In the genomic region with DNA sequence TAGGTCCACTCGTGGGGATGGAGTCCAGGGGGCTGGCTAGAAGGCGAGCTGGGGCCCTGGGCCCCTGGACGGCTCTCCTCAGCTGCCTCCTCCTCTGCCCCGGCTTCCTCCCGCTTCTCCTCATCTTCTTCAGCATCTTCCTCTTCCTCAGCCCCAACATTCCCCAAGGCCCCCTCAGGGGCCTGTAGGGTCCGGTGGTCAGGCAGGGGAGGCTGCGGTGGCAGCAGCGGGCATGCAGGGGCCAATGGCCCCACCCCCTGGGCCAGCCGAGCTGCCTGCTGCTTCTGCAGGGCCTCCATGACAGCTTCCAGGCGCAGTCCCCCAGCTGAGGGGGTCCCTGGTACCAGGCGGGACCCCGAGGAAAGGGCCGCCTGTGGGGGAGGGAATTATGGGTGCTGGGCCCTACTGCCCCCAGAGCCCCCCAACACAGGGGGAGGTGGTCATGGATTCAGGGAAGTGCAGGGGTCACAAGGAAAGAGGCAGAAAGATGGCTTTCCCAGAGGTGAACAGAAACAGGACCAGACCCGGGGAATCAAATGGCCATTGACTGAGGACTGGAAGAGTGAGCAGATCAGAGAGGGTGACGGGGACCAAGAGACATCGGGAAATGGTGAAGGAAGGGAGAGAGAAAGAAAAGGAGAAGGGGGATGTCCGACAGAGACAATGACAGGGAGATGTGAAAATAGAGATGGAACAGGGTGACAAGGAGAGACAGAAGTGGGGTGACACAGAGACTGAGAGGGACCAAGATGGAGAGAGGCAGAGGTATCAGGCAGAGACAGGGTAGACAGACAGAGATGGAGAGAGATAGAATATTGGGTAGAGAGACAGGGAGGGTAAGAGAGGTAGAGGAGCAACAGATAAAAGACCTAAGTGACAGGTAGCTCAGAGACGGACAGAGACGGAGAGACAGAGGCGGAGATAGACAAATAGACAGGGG, we compare ENCODE assay signal across 9 cellular contexts. TPM values are rescaled to one million over a fixed set of nuclear protein-coding genes. Genes with fewer than 3 reads are reported as not detected.
A peak's percentile ranks its signal among the peaks of the same experiment; 100 is the strongest.
DNase-seq lines count a peak whose midpoint lies in the region; ATAC-seq and TF ChIP-seq lines count a peak whose summit lies in the region.
"Had no signal": no experiment of that assay in that cellular context is flagged by ENCODE, and none has a peak within 500 bp of the region (broad histone marks: within the 10 kb centered on the region; RNA-seq: fewer than 3 reads in every experiment).

No MANE protein-coding gene starts in this region.

- intact Hi-C loops in tibial artery (cut with DNase I; ENCODE audit: low total_unique reads) (no loop called here), A673 (cut with micrococcal nuclease; ENCODE audit: unreplicated experiment) (no loop called here)

- no peaks in the 10 kb centered on the region for H3K36me3 Mint-ChIP-seq in endodermal cell (ENCODE audit: low read depth)

- H3K36me3 ChIP-seq in DOHH2 (ENCODE audit: control insufficient read depth, low read length) (no peaks in the 10 kb centered on the region), RWPE2 (ENCODE audit: low read depth) (no peaks in the 10 kb centered on the region), endodermal cell (ENCODE audit: control insufficient read depth, insufficient read depth, low read length) (no peaks in the 10 kb centered on the region), neuron (ENCODE audit: insufficient read depth, low read length) (no peaks in the 10 kb centered on the region), tibial artery (no peaks in the 10 kb centered on the region), A673 (ENCODE audit: insufficient read depth, low read length, poor library complexity, severe bottlenecking) (no peaks in the 10 kb centered on the region)

- H3K27me3 ChIP-seq in DOHH2 (ENCODE audit: control insufficient read depth, low read length) (peaks cover 65% of the 10 kb centered on the region), RWPE2 (ENCODE audit: insufficient read depth, poor library complexity, severe bottlenecking) (peaks cover 54% of the 10 kb centered on the region), endodermal cell (ENCODE audit: control insufficient read depth, insufficient read depth, low read length, poor library complexity, severe bottlenecking) (peaks cover 71% of the 10 kb centered on the region), neuron (ENCODE audit: insufficient read depth, low read length) (peaks cover 66% of the 10 kb centered on the region), tibial artery (peaks cover 10 to 79% of the 10 kb centered on the region in 2 donors), A673 (replicated peaks; ENCODE audit: insufficient read depth, low read depth, low read length, poor library complexity) (peaks cover 74% of the 10 kb centered on the region)

- no TSS peak for BruUV-seq in A673 (replicated peaks; lab: Mats Ljungman, UMichigan)

- peak overlapping the region; percentile 56 for H3K4me3 Mint-ChIP-seq in endodermal cell

- peaks cover 92% of the 10 kb centered on the region for H3K27me3 Mint-ChIP-seq in endodermal cell (ENCODE audit: insufficient read depth)

- H3K4me3 ChIP-seq in DOHH2 (ENCODE audit: low read length), result peak overlapping the region; percentile 45
- H3K4me3 ChIP-seq in RWPE2 (ENCODE audit: severe bottlenecking), result peak overlapping the region; percentile 20
- peak overlapping the region; percentile 69 for H3K4me3 ChIP-seq in endodermal cell (ENCODE audit: low read length)
- peak overlapping the region; percentile 21 for H3K4me3 ChIP-seq in neuron (ENCODE audit: low read length)
- peak overlapping the region in 1 of 2 donors; percentile 54 for H3K4me3 ChIP-seq in tibial artery
- H3K4me3 ChIP-seq in A673 (ENCODE audit: low read depth, low read length, poor library complexity, severe bottlenecking), result no peak overlapping the region

- H3K4me1 Mint-ChIP-seq in endodermal cell, result peaks cover 24% of the 10 kb centered on the region

- no peaks in the 10 kb centered on the region for H3K9me3 ChIP-seq in DOHH2 (ENCODE audit: control insufficient read depth, insufficient read depth, low read length)
- no peaks in the 10 kb centered on the region for H3K9me3 ChIP-seq in RWPE2 (ENCODE audit: severe bottlenecking)
- H3K9me3 ChIP-seq in endodermal cell (ENCODE audit: control insufficient read depth, low read length), result no peaks in the 10 kb centered on the region
- H3K9me3 ChIP-seq in neuron (ENCODE audit: low read length), result peaks cover 2% of the 10 kb centered on the region
- no peaks in the 10 kb centered on the region for H3K9me3 ChIP-seq in tibial artery
- H3K9me3 ChIP-seq in A673 (ENCODE audit: low read depth, low read length, poor library complexity, severe bottlenecking), result no peaks in the 10 kb centered on the region

- no peaks in the 10 kb centered on the region for H3K9me3 Mint-ChIP-seq in endodermal cell

- H3K4me1 ChIP-seq in DOHH2 (ENCODE audit: control insufficient read depth, low read length) (peaks cover 13% of the 10 kb centered on the region), RWPE2 (ENCODE audit: insufficient read depth, poor library complexity, severe bottlenecking) (peaks cover 2% of the 10 kb centered on the region), endodermal cell (ENCODE audit: control insufficient read depth, insufficient read depth, low read length) (peaks cover 7% of the 10 kb centered on the region), neuron (ENCODE audit: insufficient read depth, low read length) (peaks cover 12% of the 10 kb centered on the region), tibial artery (peaks cover 0 to 28% (median 23%) of the 10 kb centered on the region in 4 donors), A673 (ENCODE audit: insufficient read depth, low read length, poor library complexity, severe bottlenecking) (peaks cover 7% of the 10 kb centered on the region)

- H3K79me2 ChIP-seq in DOHH2 (ENCODE audit: control insufficient read depth, low read length), result no peaks in the 10 kb centered on the region

- H3K4me2 ChIP-seq in DOHH2 (ENCODE audit: low read length), result peak overlapping the region; percentile 57

- H3K27ac ChIP-seq in DOHH2 (ENCODE audit: low read depth, low read length) (no peak overlapping the region), RWPE2 (ENCODE audit: poor library complexity, severe bottlenecking) (no peak overlapping the region), endodermal cell (ENCODE audit: low read depth, low read length) (no peak overlapping the region), tibial artery (no peak overlapping the region), A673 (ENCODE audit: low read depth, low read length, poor library complexity, severe bottlenecking) (no peak overlapping the region)
- H3K27ac ChIP-seq: epithelial cell of prostate had no signal

- WGBS in endodermal cell (ENCODE audit: insufficient coverage in 1 of 2, insufficient read length in 1 of 2), 2 experiments, result 54 to 67% methylated on average over 9 to 20 of the region's 20 CpGs

- H4K20me1 ChIP-seq in DOHH2 (ENCODE audit: control insufficient read depth, insufficient read depth, low read depth, low read length), result no peaks in the 10 kb centered on the region

- CTCF ChIA-PET in A673 (lab: Charles Lee), result no interaction called here

- no peak for DNase-seq in RWPE2 (ENCODE audit: low spot score)
- DNase-seq in endodermal cell, result no peak
- DNase-seq in tibial artery, result no peak
- DNase-seq in A673 (ENCODE audit: low spot score), result no peak
- DNase-seq in RKO (ENCODE audit: low spot score), result no peak
- no peak for DNase-seq in NCI-H2196 (lab: John Stamatoyannopoulos, UW; ENCODE audit: unreplicated experiment)

- ATAC-seq in RWPE2 (ENCODE audit: low read depth), result no peak

- H3K9ac ChIP-seq in endodermal cell (ENCODE audit: extremely low read depth, low read length, poor library complexity, severe bottlenecking), result no peak overlapping the region

- H3F3A ChIP-seq in DOHH2 (ENCODE audit: control insufficient read depth, insufficient read depth), result no peaks in the 10 kb centered on the region

- POLR2A ChIA-PET in A673 (lab: Charles Lee; ENCODE audit: low non-redundant PET), result no interaction called here

- no peaks in the 10 kb centered on the region for H3K9me2 ChIP-seq in DOHH2 (replicated peaks; ENCODE audit: control insufficient read depth, low read length)

- H3K27ac Mint-ChIP-seq in endodermal cell, result no peak overlapping the region

- no peak overlapping the region for H2AFZ ChIP-seq in neuron (ENCODE audit: low read depth, low read length)

- TF ChIP-seq CTCF in DOHH2 (IDR thresholded peaks at IDR 0.05; ENCODE audit: low read depth, low read length, poor library complexity, severe bottlenecking), result no peak
- TF ChIP-seq CTCF in RWPE2 (IDR thresholded peaks at IDR 0.05; ENCODE audit: poor library complexity, severe bottlenecking), result no peak
- no peak for TF ChIP-seq CTCF in endodermal cell (conservative IDR thresholded peaks at IDR 0.05)
- no peak for TF ChIP-seq CTCF in tibial artery (IDR thresholded peaks at IDR 0.05)
- TF ChIP-seq CTCF in A673 (conservative IDR thresholded peaks at IDR 0.05; ENCODE audit: low read depth, low read length), result no peak

RNA-seq across cellular contexts. Expression of a gene that starts 0.9 kb away (rescaled TPM):
- total RNA-seq in endodermal cell (under 1 TPM; 0.31 to 0.80 TPM), A673 (2021) (not detected in 2 replicates)
- polyA plus RNA-seq in endodermal cell (2013, experiment 1 of 2), result 0.14 TPM
- polyA plus RNA-seq in endodermal cell (2013, experiment 2 of 2), result 0.83 TPM

RNA-seq across cellular contexts. Expression of a gene that starts 7.7 kb away (rescaled TPM):
- 10 to 100 TPM; 51.9 to 53.6 TPM for total RNA-seq in endodermal cell
- 117 TPM for polyA plus RNA-seq in endodermal cell (2013, experiment 1 of 2)
- polyA plus RNA-seq in endodermal cell (2013, experiment 2 of 2), result 113 TPM
- total RNA-seq in A673 (2021), result 79.3 and 89.4 TPM in 2 replicates

RNA-seq across cellular contexts. Expression of a gene that starts 9.6 kb away (rescaled TPM):
- total RNA-seq in endodermal cell (10 to 100 TPM; 49.1 to 49.4 TPM), A673 (2021) (165 and 172 TPM in 2 replicates)
- 84.6 TPM for polyA plus RNA-seq in endodermal cell (2013, experiment 1 of 2)
- polyA plus RNA-seq in endodermal cell (2013, experiment 2 of 2), result 74.7 TPM

RNA-seq across cellular contexts. Expression of a gene that starts 16.1 kb away (rescaled TPM):
- total RNA-seq in endodermal cell (10 to 100 TPM; 19.3 to 22.4 TPM), A673 (2021) (19.7 and 31.6 TPM in 2 replicates)
- 30.1 TPM for polyA plus RNA-seq in endodermal cell (2013, experiment 1 of 2)
- 22.1 TPM for polyA plus RNA-seq in endodermal cell (2013, experiment 2 of 2)

RNA-seq across cellular contexts. Expression of a gene that starts 18.5 kb away (rescaled TPM):
- total RNA-seq in endodermal cell (10 to 100 TPM; 44.3 to 49.3 TPM), A673 (2021) (27.6 and 37.6 TPM in 2 replicates)
- polyA plus RNA-seq in endodermal cell (2013, experiment 1 of 2), result 59.2 TPM
- 44.1 TPM for polyA plus RNA-seq in endodermal cell (2013, experiment 2 of 2)
